23 cellular contexts compared by ENCODE assay signal in the genomic region with DNA sequence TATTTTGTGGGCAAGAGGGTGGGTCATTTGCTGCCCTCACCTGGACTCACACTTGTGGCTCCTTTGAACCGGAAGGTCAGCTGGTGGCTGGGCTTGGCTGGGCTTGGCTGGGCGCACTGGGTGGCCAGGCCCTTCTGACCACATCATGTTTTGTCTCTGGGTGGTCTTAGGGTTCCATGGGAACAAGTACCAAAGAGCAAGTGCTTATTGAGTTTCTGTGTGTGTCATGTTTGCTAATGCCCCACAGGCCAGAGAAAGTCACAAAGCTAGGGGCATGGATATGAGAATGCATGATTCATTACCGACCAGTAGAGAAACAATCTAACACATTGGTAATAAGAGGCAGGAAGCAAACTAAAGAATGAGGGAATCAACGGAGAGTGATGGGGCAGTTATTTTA. TPM values are rescaled to one million over a fixed set of nuclear protein-coding genes. Genes with fewer than 3 reads are reported as not detected.
DNase-seq lines count a peak whose midpoint lies in the region; ATAC-seq, FAIRE-seq and TF ChIP-seq lines count a peak whose summit lies in the region.
"Had no signal": no experiment of that assay in that cellular context is flagged by ENCODE, and none has a peak within 500 bp of the region (broad histone marks: within the 10 kb centered on the region; RNA-seq: fewer than 3 reads in every experiment).

No MANE protein-coding gene starts in this region.

- H3K27me3 ChIP-seq in PC-3 (ENCODE audit: low read length) = no peaks in the 10 kb centered on the region
- H3K27me3 ChIP-seq in SJCRH30 = no peaks in the 10 kb centered on the region
- H3K27me3 ChIP-seq in endothelial cell of umbilical vein (ENCODE audit: control insufficient read depth in 2 of 2, insufficient read depth in 2 of 2, low read length in 2 of 2) = no peaks in the 10 kb centered on the region
- H3K27me3 ChIP-seq in Peyer's patch = no peaks in the 10 kb centered on the region
- H3K27me3 ChIP-seq: BE2C had no signal

- dilution Hi-C loops in endothelial cell of umbilical vein (cut with MboI; ENCODE audit: extremely low pct_ligation_motif_present, low sequenced_read_pairs) = no loop called here

- H3K9me3 ChIP-seq in PC-3 (ENCODE audit: low read length) = peaks cover 36% of the 10 kb centered on the region
- H3K9me3 ChIP-seq in SJCRH30 (replicated peaks) = no peaks in the 10 kb centered on the region; the same call in 1 of the 2 replicates
- peaks cover 5% of the 10 kb centered on the region for H3K9me3 ChIP-seq in endothelial cell of umbilical vein (replicated peaks; ENCODE audit: control insufficient read depth, insufficient read depth, low read length)
- peaks cover 0 to 3% (median 0%) of the 10 kb centered on the region in 4 donors for H3K9me3 ChIP-seq in Peyer's patch
- H3K9me3 ChIP-seq: BE2C had no signal

- DNase-seq in HTR-8/SVneo (ENCODE audit: insufficient read length, low spot score) (no peak), PC-3 (no peak), SJCRH30 (peak; percentile 40 to 50), endothelial cell of umbilical vein (ENCODE audit: low read depth, low spot score) (no peak), cardiac septum (ENCODE audit: low spot score) (no peak), RPMI8226 (no peak), Peyer's patch (no peak)
- DNase-seq: ACHN; BE2C; C1 segment of cervical spinal cord; CD4-positive, CD25-positive, alpha-beta regulatory T cell; CD8-positive, alpha-beta memory T cell; COR-L47; GOT3; H7 had no signal

- H3K4me1 ChIP-seq in PC-3 (ENCODE audit: insufficient read depth, low read length) (peaks cover 42% of the 10 kb centered on the region), SJCRH30 (no peaks in the 10 kb centered on the region; the same call in 1 of the 2 replicates), endothelial cell of umbilical vein (ENCODE audit: control insufficient read depth, extremely low read depth, insufficient read depth, low read length) (peaks cover 35% of the 10 kb centered on the region), Peyer's patch (no peaks in the 10 kb centered on the region)
- H3K4me1 ChIP-seq: BE2C had no signal

- BruUV-seq in PC-3 (replicated peaks; lab: Mats Ljungman, UMichigan) = no TSS peak
- no TSS peak for BruUV-seq in endothelial cell of umbilical vein (replicated peaks; lab: Mats Ljungman, UMichigan)

- POLR2A ChIA-PET in PC-3 (lab: Charles Lee; ENCODE audit: unreplicated experiment) = no interaction called here
- POLR2A ChIA-PET in endothelial cell of umbilical vein (lab: Charles Lee) = no interaction called here

- CTCF ChIA-PET in PC-3 (lab: Charles Lee) (no interaction called here), endothelial cell of umbilical vein (lab: Charles Lee) (no interaction called here)

- intact Hi-C loops in PC-3 (cut with micrococcal nuclease) (loop anchor here (5.0 kb wide), 1 partner anchor 534 kb away; no protein-coding TSS in a partner anchor), endothelial cell of umbilical vein (cut with micrococcal nuclease) (loop anchor here (5.0 to 10.0 kb wide), 2 partner anchors 139 to 1223 kb away; no protein-coding TSS in a partner anchor), cardiac septum (cut with DNase I) (no loop called here)

- FAIRE-seq in HTR-8/SVneo (lab: Jason Lieb, UNC) (peak; percentile 16), endothelial cell of umbilical vein (lab: Jason Lieb, UNC) (no peak)
- FAIRE-seq: A204.1, D721Med, G401.6, GM12892, GM18507, K562 had no signal

- no peaks in the 10 kb centered on the region for H3K9me1 ChIP-seq in endothelial cell of umbilical vein (replicated peaks; ENCODE audit: control insufficient read depth, extremely low read depth, insufficient read depth, low read length)

- H3K9ac ChIP-seq in PC-3 (ENCODE audit: low read length) (no peak overlapping the region), endothelial cell of umbilical vein (replicated peaks; ENCODE audit: extremely low read depth, insufficient read depth, low read length) (no peak overlapping the region)

- H3K36me3 ChIP-seq in PC-3 (ENCODE audit: low read depth, low read length) = peaks cover 30% of the 10 kb centered on the region
- H3K36me3 ChIP-seq in SJCRH30 = peaks cover 3% of the 10 kb centered on the region; the same call in 1 of the 2 replicates
- H3K36me3 ChIP-seq in endothelial cell of umbilical vein (ENCODE audit: control insufficient read depth in 2 of 2, extremely low read depth in 1 of 2, insufficient read depth in 2 of 2, low read length in 2 of 2) = no peaks in the 10 kb centered on the region
- no peaks in the 10 kb centered on the region for H3K36me3 ChIP-seq in Peyer's patch
- H3K36me3 ChIP-seq: BE2C had no signal

- ATAC-seq in PC-3 (no peak), HG03039 (IDR thresholded peaks at IDR 0.05; ENCODE audit: unreplicated experiment) (no peak)
- ATAC-seq: HCT116, K562 had no signal

- TF ChIP-seq CTCF in PC-3 (conservative IDR thresholded peaks at IDR 0.05; ENCODE audit: low read depth, low read length) = no peak
- TF ChIP-seq CTCF in endothelial cell of umbilical vein (IDR thresholded peaks at IDR 0.05; ENCODE audit: extremely low read depth in 1 of 2, insufficient read depth in 1 of 2, low read depth in 1 of 2, low read length in 2 of 2) = no peak
- TF ChIP-seq CTCF in Peyer's patch (IDR thresholded peaks at IDR 0.05) = no peak

- peaks cover 34% of the 10 kb centered on the region for H3F3A ChIP-seq in PC-3 (ENCODE audit: low read length, unreplicated experiment)

- no peak overlapping the region for H3K27ac ChIP-seq in PC-3 (ENCODE audit: low read length)
- peak overlapping the region; percentile 9; the same call in 1 of the 2 replicates for H3K27ac ChIP-seq in SJCRH30
- no peak overlapping the region for H3K27ac ChIP-seq in endothelial cell of umbilical vein (ENCODE audit: insufficient read depth, low read depth, low read length)
- no peak overlapping the region for H3K27ac ChIP-seq in Peyer's patch

- H2AFZ ChIP-seq in PC-3 (ENCODE audit: low read length) = no peak overlapping the region
- H2AFZ ChIP-seq in endothelial cell of umbilical vein (ENCODE audit: low read depth, low read length) = peak overlapping the region; percentile 22

- TF ChIP-seq POLR2A in endothelial cell of umbilical vein (IDR thresholded peaks at IDR 0.05; ENCODE audit: low read depth, low read length) = no peak
- TF ChIP-seq POLR2A in Peyer's patch (IDR thresholded peaks at IDR 0.05) = no peak

- H3K9me2 ChIP-seq in PC-3 (replicated peaks; ENCODE audit: low read length) = no peaks in the 10 kb centered on the region

- H3K4me3 ChIP-seq in PC-3 (ENCODE audit: low read length) = peak overlapping the region; percentile 1; the same call in 1 of the 2 replicates
- no peak overlapping the region for H3K4me3 ChIP-seq in SJCRH30
- H3K4me3 ChIP-seq in endothelial cell of umbilical vein (replicated peaks in 1 of 3; ENCODE audit: insufficient read depth in 1 of 3, low read depth in 1 of 3, low read length in 3 of 3) = no peak overlapping the region
- no peak overlapping the region for H3K4me3 ChIP-seq in Peyer's patch
- H3K4me3 ChIP-seq: K562 had no signal

- H4K20me1 ChIP-seq in PC-3 (ENCODE audit: low read length) = no peaks in the 10 kb centered on the region
- no peaks in the 10 kb centered on the region for H4K20me1 ChIP-seq in endothelial cell of umbilical vein (replicated peaks; ENCODE audit: control insufficient read depth, extremely low read depth, insufficient read depth, low read length)

- H3K4me2 ChIP-seq in PC-3 (ENCODE audit: low read length) = no peak overlapping the region
- H3K4me2 ChIP-seq in endothelial cell of umbilical vein (ENCODE audit: insufficient read depth, low read length) = no peak overlapping the region

- H3K79me2 ChIP-seq in PC-3 (ENCODE audit: low read length) (peaks cover 16% of the 10 kb centered on the region), endothelial cell of umbilical vein (ENCODE audit: control insufficient read depth, insufficient read depth, low read length) (no peaks in the 10 kb centered on the region)

TF ChIP-seq in endothelial cell of umbilical vein, 7 proteins besides CTCF, POLR2A, EP300 and RAD21:
- TF ChIP-seq EZH2 (IDR thresholded peaks at IDR 0.05; ENCODE audit: borderline replicate concordance, low read depth, low read length, severe bottlenecking) = no peak

RNA-seq across cellular contexts. Expression of a gene that starts 33.6 kb away (rescaled TPM):
- total RNA-seq in PC-3 (2014; rRNA removed) (482 and 555 TPM in 2 replicates), endothelial cell of umbilical vein (245 and 306 TPM in 2 replicates), cardiac septum (138 TPM), Peyer's patch (10 to 100 TPM; 17.7 to 47.0 (median 21.0) TPM)
- 17.2 and 21.2 TPM in 2 replicates for total RNA-seq in SJCRH30 (2014; rRNA removed; shearing (Covaris generic))
- 104 and 122 TPM in 2 replicates for polyA plus RNA-seq in endothelial cell of umbilical vein
- polyA plus RNA-seq in endothelial cell of umbilical vein (2011; cell fraction: cytosol; rRNA removed) = 102 and 113 TPM in 2 replicates
- polyA plus RNA-seq in endothelial cell of umbilical vein (2011; cell fraction: nucleus; rRNA removed) = 172 and 240 TPM in 2 replicates
- polyA plus RNA-seq in endothelial cell of umbilical vein (2012) = 254 and 260 TPM in 2 replicates
- polyA minus RNA-seq in endothelial cell of umbilical vein = 288 and 312 TPM in 2 replicates
- 21.4 TPM for polyA minus RNA-seq in endothelial cell of umbilical vein (2011; cell fraction: cytosol; rRNA and poly(A)+ RNA removed)
- 288 and 311 TPM in 2 replicates for polyA minus RNA-seq in endothelial cell of umbilical vein (2011; cell fraction: nucleus; rRNA and poly(A)+ RNA removed)
- total RNA-seq: CD4-positive, CD25-positive, alpha-beta regulatory T cell had no signal
- polyA plus RNA-seq: CD8-positive, alpha-beta memory T cell had no signal

Comparison
In these comparisons a context has a peak if more than half of its experiments do, and no peak if none do; other contexts are left out.
1. DNase-seq: peak in SJCRH30 (2 of 2); none in HTR-8/SVneo (single experiment), PC-3 (single experiment), endothelial cell of umbilical vein (single experiment), cardiac septum (single experiment), RPMI8226 (single experiment) and Peyer's patch (0 of 3).